Comparison of ENCODE assay signal across 1 cellular context in genomic region chr20:23361651-23362391, GRCh38.
TF ChIP-seq lines count a peak whose summit lies in the region.

GZF1 (plus strand) TSS chr20:23362182; CDS start chr20:23364384, 2,202 bp downstream.

TF ChIP-seq in HepG2, 621 proteins besides CTCF, POLR2A, EP300 and RAD21 (continued from another document and continues in another):
- TF ChIP-seq MLXIP (CRISPR knock-in tag; IDR thresholded peaks at IDR 0.05; ENCODE audit: borderline replicate concordance) = peak; percentile 50; the same call in 1 of the 2 replicates
- TF ChIP-seq RERE (CRISPR knock-in tag; IDR thresholded peaks at IDR 0.05; ENCODE audit: low read depth) = peak; percentile 73
- TF ChIP-seq CHD2 (IDR thresholded peaks at IDR 0.05; ENCODE audit: low read depth, low read length) = peak; percentile 77
- peak; percentile 20; the same call in 1 of the 2 replicates for TF ChIP-seq STAG1 (CRISPR knock-in tag; IDR thresholded peaks at IDR 0.05)
- peak; percentile 88; the same call in 1 of the 2 replicates for TF ChIP-seq HBP1 (CRISPR knock-in tag; IDR thresholded peaks at IDR 0.05; ENCODE audit: low read depth)
- peak; percentile 71; the same call in 1 of the 2 replicates for TF ChIP-seq HIC2 (CRISPR knock-in tag; IDR thresholded peaks at IDR 0.05; ENCODE audit: low read depth)
- peak; percentile 99 for TF ChIP-seq THAP7 (CRISPR knock-in tag; IDR thresholded peaks at IDR 0.05)
- no peak for TF ChIP-seq RORA (CRISPR knock-in tag; IDR thresholded peaks at IDR 0.05)
- TF ChIP-seq MNT (IDR thresholded peaks at IDR 0.05) = peak; percentile 93
- TF ChIP-seq FOXO1 (CRISPR knock-in tag; IDR thresholded peaks at IDR 0.05) = peak; percentile 74
- peak; percentile 94 for TF ChIP-seq KMT2B (CRISPR knock-in tag; IDR thresholded peaks at IDR 0.05)
- peak; percentile 100 for TF ChIP-seq FOXC1 (CRISPR knock-in tag; IDR thresholded peaks at IDR 0.05; ENCODE audit: borderline replicate concordance)
- no peak for TF ChIP-seq PLSCR1 (CRISPR knock-in tag; IDR thresholded peaks at IDR 0.05; ENCODE audit: borderline replicate concordance)
- no peak for TF ChIP-seq ZNF260 (CRISPR knock-in tag; IDR thresholded peaks at IDR 0.05; ENCODE audit: borderline replicate concordance, low read depth)
- TF ChIP-seq THAP9 (CRISPR knock-in tag; IDR thresholded peaks at IDR 0.05; ENCODE audit: borderline replicate concordance) = peak; percentile 94
- peak; percentile 90 for TF ChIP-seq WIZ (CRISPR knock-in tag; IDR thresholded peaks at IDR 0.05)
- TF ChIP-seq ZNF510 (CRISPR knock-in tag; IDR thresholded peaks at IDR 0.05; ENCODE audit: low read depth) = peak; percentile 90; the same call in 1 of the 2 replicates
- TF ChIP-seq ZNF329 (CRISPR knock-in tag; IDR thresholded peaks at IDR 0.05; ENCODE audit: low read depth) = peak; percentile 95
- no peak for TF ChIP-seq HOXA7 (CRISPR knock-in tag; IDR thresholded peaks at IDR 0.05)
- TF ChIP-seq ZNF451 (CRISPR knock-in tag; IDR thresholded peaks at IDR 0.05) = peak; percentile 73
- TF ChIP-seq SNAPC4 (CRISPR knock-in tag; IDR thresholded peaks at IDR 0.05) = no peak
- TF ChIP-seq TCF7 (IDR thresholded peaks at IDR 0.05; ENCODE audit: low read depth) = no peak
- no peak; the same call in 1 of the 2 replicates for TF ChIP-seq RARG (CRISPR knock-in tag; IDR thresholded peaks at IDR 0.05; ENCODE audit: low read depth)
- peak; percentile 92 for TF ChIP-seq ZNF777 (CRISPR knock-in tag; IDR thresholded peaks at IDR 0.05)
- TF ChIP-seq NFE2 (CRISPR knock-in tag; IDR thresholded peaks at IDR 0.05) = no peak; the same call in 1 of the 2 replicates
- peak; percentile 99 for TF ChIP-seq ZFX (CRISPR knock-in tag; IDR thresholded peaks at IDR 0.05; ENCODE audit: low read depth)
- peak; percentile 90; the same call in 1 of the 2 replicates for TF ChIP-seq CSRNP1 (CRISPR knock-in tag; IDR thresholded peaks at IDR 0.05)
